In the genomic region with DNA sequence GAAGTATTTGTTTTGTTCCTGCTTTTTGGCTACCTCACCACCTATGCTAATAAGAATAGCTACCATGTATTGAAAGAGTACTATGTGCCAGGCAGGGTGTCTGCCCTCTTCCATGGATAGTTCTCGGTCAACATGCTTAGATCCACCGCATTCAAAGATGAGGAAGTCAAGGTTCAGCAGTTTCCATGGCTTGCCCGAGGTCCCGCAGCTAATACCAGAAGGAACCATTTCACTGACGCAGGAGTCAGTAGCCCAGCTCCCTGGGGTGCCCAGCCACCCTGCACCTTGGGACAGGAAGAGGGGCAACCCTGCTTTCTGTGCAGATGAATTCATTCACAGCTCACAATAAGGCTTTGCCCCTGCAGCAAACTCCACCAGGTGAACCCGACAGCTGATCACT, we compare ENCODE assay signal across 21 cellular contexts.
"Had no signal": no experiment of that assay in that cellular context is flagged by ENCODE, and none has a peak within 500 bp of the region (broad histone marks: within the 10 kb centered on the region; RNA-seq: fewer than 3 reads in every experiment).

No MANE protein-coding gene starts in this region.

- ATAC-seq: activated T-cell treated with anti-CD3 and anti-CD28 coated beads, Interleukin-2, amount 50 U/mL, for 4 hours; Panc1; Right ventricle myocardium inferior had no signal

- DNase-seq: activated CD4-positive, alpha-beta memory T cell treated with anti-CD3 and anti-CD28 coated beads for 36 hours; activated CD4-positive, alpha-beta T cell treated with anti-CD3 and anti-CD28 coated beads, Interleukin-2, amount 10 ng/mL, durations not matched to agents 7 days and 5 days; activated CD4-positive, CD25-positive, alpha-beta regulatory T cell; activated CD8-positive, alpha-beta memory T cell treated with anti-CD3 and anti-CD28 coated beads for 24 hours; activated effector memory CD4-positive, alpha-beta T cell treated with anti-CD3 and anti-CD28 coated beads, Interleukin-2, amount 50 U/mL, for 16 hours; activated naive CD4-positive, alpha-beta T cell treated with anti-CD3 and anti-CD28 coated beads for 36 hours; activated T-cell treated with anti-CD3 and anti-CD28 coated beads, Interleukin-2, amount 50 U/mL, for 4 hours; amygdala; NCI-H1092 treated with DMSO at 0.1 percent for 48 hours; NCI-H1417 treated with DMSO at 0.1 percent for 48 hours; NCI-H1694; NCI-H2029; NCI-H345; NCI-H510A; NCI-H526 treated with DMSO at 0.1 percent for 48 hours; RPMI8226; SK-N-SH; T-helper 1 cell had no signal

- H3K27ac ChIP-seq: VCaP had no signal

- H3K4me2 ChIP-seq: SK-N-SH had no signal

- H3K9me3 ChIP-seq: SK-N-SH had no signal

- H3K9ac ChIP-seq: SK-N-SH had no signal
